Comparison of ENCODE assay signal across 16 cellular contexts in genomic region chr17:60371416-60371815, GRCh38. TPM values are rescaled to one million over a fixed set of nuclear protein-coding genes. Genes with fewer than 3 reads are reported as not detected.
"Had no signal": no experiment of that assay in that cellular context is flagged by ENCODE, and none has a peak within 500 bp of the region (broad histone marks: within the 10 kb centered on the region; RNA-seq: fewer than 3 reads in every experiment).

No MANE protein-coding gene starts in this region.

- H3K9me3 ChIP-seq: adrenal gland had no signal

- H3K36me3 ChIP-seq: adrenal gland had no signal

- H3K4me3 Mint-ChIP-seq: T-helper 1 cell treated with Interleukin-12 subunit alpha and Interleukin-12 subunit beta and Interleukin-4 antibody, amounts not matched to agents 30 μg/mL and 1 μg/mL, for 36 hours had no signal

- H3K27ac Mint-ChIP-seq: progenitor cell of endocrine pancreas; T-helper 1 cell treated with Interleukin-12 subunit alpha and Interleukin-12 subunit beta and Interleukin-4 antibody, amounts not matched to agents 30 μg/mL and 1 μg/mL, for 36 hours had no signal

- H3K4me3 ChIP-seq: adrenal gland, coronary artery had no signal

- H3K9me3 Mint-ChIP-seq: T-helper 1 cell treated with Interleukin-12 subunit alpha and Interleukin-12 subunit beta and Interleukin-4 antibody, amounts not matched to agents 30 μg/mL and 1 μg/mL, for 36 hours had no signal

- H3K27me3 ChIP-seq: adrenal gland had no signal

- DNase-seq: activated naive CD4-positive, alpha-beta T cell treated with anti-CD3 and anti-CD28 coated beads, Interleukin-2, amount 50 U/mL, for 16 hours; adrenal gland; hippocampal formation; left ventricle myocardium superior; midbrain; nucleus accumbens; right cardiac atrium; stimulated activated CD4-positive, alpha-beta T cell treated with anti-CD3 and anti-CD28 coated beads, Interleukin-2, amount 100 ng/mL, for 24 hours; stimulated activated naive CD4-positive, alpha-beta T cell had no signal

- H3K27me3 Mint-ChIP-seq: progenitor cell of endocrine pancreas had no signal

- H3K27ac ChIP-seq: adrenal gland, coronary artery had no signal

- ATAC-seq: activated CD4-positive, CD25-positive, alpha-beta regulatory T cell treated with anti-CD3 and anti-CD28 coated beads, Interleukin-2, amount 50 U/mL, for 24 hours; left ventricle myocardium superior; right cardiac atrium had no signal

RNA-seq across cellular contexts. Expression of gene CHCT1, which starts 50.9 kb away (rescaled TPM):
- total RNA-seq: cardiac septum, epithelial cell of proximal tubule, kidney epithelial cell, left ventricle myocardium superior, progenitor cell of endocrine pancreas, right cardiac atrium had no signal
- polyA plus RNA-seq: right cardiac atrium had no signal
